In genomic region chr13:79359064-79359463, GRCh38 we compare ENCODE assay signal across 1 cellular context.
TF ChIP-seq lines count a peak whose summit lies in the region.

No MANE protein-coding gene starts in this region.

TF ChIP-seq in WTC11, 78 proteins besides CTCF, POLR2A, EP300 and RAD21 (continued from another document):
- TF ChIP-seq ATF2 (CRISPR knock-in tag; IDR thresholded peaks at IDR 0.05; ENCODE audit: borderline replicate concordance, low read depth) = no peak
- TF ChIP-seq NR1H2 (CRISPR knock-in tag; IDR thresholded peaks at IDR 0.05) = no peak
TF ChIP-seq in WTC11: peak in this region for 0.
